In the genomic region with DNA sequence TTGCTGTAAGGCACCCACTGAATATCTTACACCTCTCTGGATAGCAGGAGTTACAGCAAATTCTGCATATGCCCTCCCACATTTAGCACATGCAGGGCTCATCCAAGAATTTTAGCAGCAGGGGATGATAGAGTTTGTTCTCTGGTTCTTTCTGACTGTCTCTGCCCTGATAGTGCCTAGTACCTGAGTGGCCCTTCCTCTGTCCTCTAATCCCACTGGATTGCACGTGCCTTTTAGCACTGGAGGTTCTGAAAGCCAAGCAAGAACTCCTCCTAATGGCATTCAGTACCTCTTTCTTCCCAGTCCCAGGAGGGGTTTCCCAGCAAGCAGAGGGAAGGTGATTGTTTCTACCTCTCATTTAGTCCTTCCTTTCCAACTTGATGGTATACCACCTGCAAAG, we compare ENCODE assay signal across 16 cellular contexts.
"Had no signal": no experiment of that assay in that cellular context is flagged by ENCODE, and none has a peak within 500 bp of the region (broad histone marks: within the 10 kb centered on the region; RNA-seq: fewer than 3 reads in every experiment).

No MANE protein-coding gene starts in this region.

- H3K27ac ChIP-seq: colonic mucosa, SJCRH30, WERI-Rb-1 had no signal

- H3K4me1 ChIP-seq: colonic mucosa had no signal

- H3K36me3 ChIP-seq: colonic mucosa, ovary, SJCRH30, tibial nerve, WERI-Rb-1 had no signal

- DNase-seq: activated CD4-positive, alpha-beta T cell treated with anti-CD3 and anti-CD28 coated beads for 4 hours; activated CD8-positive, alpha-beta memory T cell treated with anti-CD3 and anti-CD28 coated beads, Interleukin-2, amount 50 U/mL, for 48 hours; activated CD8-positive, alpha-beta T cell treated with anti-CD3 and anti-CD28 coated beads, Interleukin-2, amount 10 ng/mL, durations not matched to agents 7 days and 5 days; activated naive CD8-positive, alpha-beta T cell treated with anti-CD3 and anti-CD28 coated beads, Interleukin-2, amount 10 ng/mL, durations not matched to agents 7 days and 5 days; anterior cingulate cortex; colonic mucosa; effector CD8-positive, alpha-beta T cell; hypothalamus; ovary; SJCRH30; stimulated activated CD4-positive, alpha-beta T cell treated with anti-CD3 and anti-CD28 coated beads, Interleukin-15, amount 100 ng/mL, for 24 hours; stimulated activated CD4-positive, alpha-beta T cell treated with anti-CD3 and anti-CD28 coated beads, Interleukin-4, amount 100 ng/mL, for 24 hours; T-helper 9 cell; WERI-Rb-1 had no signal

- H3K4me3 ChIP-seq: colonic mucosa, lung, ovary, SJCRH30, tibial nerve had no signal

- H3K9me3 Mint-ChIP-seq: activated naive CD8-positive, alpha-beta T cell treated with anti-CD3 and anti-CD28 coated beads, Interleukin-2, amount 10 ng/mL, durations not matched to agents 7 days and 5 days had no signal

- H3K4me1 Mint-ChIP-seq: activated naive CD8-positive, alpha-beta T cell treated with anti-CD3 and anti-CD28 coated beads, Interleukin-2, amount 10 ng/mL, durations not matched to agents 7 days and 5 days had no signal

- H3K9me3 ChIP-seq: colonic mucosa, ovary, SJCRH30, tibial nerve had no signal

- H3K27ac Mint-ChIP-seq: activated CD8-positive, alpha-beta T cell treated with anti-CD3 and anti-CD28 coated beads, Interleukin-2, amount 10 ng/mL, durations not matched to agents 7 days and 5 days; activated naive CD8-positive, alpha-beta T cell treated with anti-CD3 and anti-CD28 coated beads, Interleukin-2, amount 10 ng/mL, durations not matched to agents 7 days and 5 days had no signal

- ATAC-seq: activated CD8-positive, alpha-beta T cell treated with anti-CD3 and anti-CD28 coated beads, Interleukin-2, amount 10 ng/mL, durations not matched to agents 7 days and 5 days had no signal

- H3K27me3 ChIP-seq: colonic mucosa, ovary, SJCRH30, tibial nerve had no signal

- H3K27me3 Mint-ChIP-seq: activated naive CD8-positive, alpha-beta T cell treated with anti-CD3 and anti-CD28 coated beads, Interleukin-2, amount 10 ng/mL, durations not matched to agents 7 days and 5 days had no signal

- H3K4me3 Mint-ChIP-seq: activated CD8-positive, alpha-beta T cell treated with anti-CD3 and anti-CD28 coated beads, Interleukin-2, amount 10 ng/mL, durations not matched to agents 7 days and 5 days; activated naive CD8-positive, alpha-beta T cell treated with anti-CD3 and anti-CD28 coated beads, Interleukin-2, amount 10 ng/mL, durations not matched to agents 7 days and 5 days had no signal
